In genomic region chr1:2972879-2973575, GRCh38 we compare ENCODE assay signal across 35 cellular contexts. TPM values are rescaled to one million over a fixed set of nuclear protein-coding genes. Genes with fewer than 3 reads are reported as not detected.
DNase-seq lines count a peak whose midpoint lies in the region; ATAC-seq, FAIRE-seq and TF ChIP-seq lines count a peak whose summit lies in the region.
"Had no signal": no experiment of that assay in that cellular context is flagged by ENCODE, and none has a peak within 500 bp of the region (broad histone marks: within the 10 kb centered on the region; RNA-seq: fewer than 3 reads in every experiment).

No MANE protein-coding gene starts in this region.

- no peaks in the 10 kb centered on the region for H3K4me1 Mint-ChIP-seq in endodermal cell
- H3K4me1 Mint-ChIP-seq in osteocyte (ENCODE audit: unreplicated experiment) = no peaks in the 10 kb centered on the region
- H3K4me1 Mint-ChIP-seq: activated naive CD4-positive, alpha-beta T cell treated with anti-CD3 and anti-CD28 coated beads, Interleukin-2, amount 50 U/mL, for 24 hours had no signal

- H3K9ac ChIP-seq in HepG2 (ENCODE audit: insufficient read depth, low read depth, low read length) (no peak overlapping the region), endodermal cell (ENCODE audit: extremely low read depth, low read length, poor library complexity, severe bottlenecking) (no peak overlapping the region)

- ATAC-seq in right lobe of liver (no peak), HepG2 (no peak), GM18511 (IDR thresholded peaks at IDR 0.05; ENCODE audit: unreplicated experiment) (no peak)
- ATAC-seq: activated T-cell treated with anti-CD3 and anti-CD28 coated beads, Interleukin-2, amount 50 U/mL, for 72 hours; gastrocnemius medialis had no signal

- WGBS in right lobe of liver (ENCODE audit: insufficient coverage, low coverage, low lambda C conversion rate, missing lambda C conversion rate) = 33% methylated on average over 6 of the region's 14 CpGs
- WGBS in HepG2 (ENCODE audit: low lambda C conversion rate) = 6% methylated on average over 7 of the region's 14 CpGs
- WGBS in endodermal cell (ENCODE audit: insufficient coverage in 1 of 2, insufficient read length in 1 of 2), 2 experiments = 76 to 81% methylated on average over 5 to 14 of the region's 14 CpGs
- WGBS in tibial nerve, 2 donors = 65 to 77% methylated on average over 11 to 14 of the region's 14 CpGs

- H3K9me3 Mint-ChIP-seq in endodermal cell = peaks cover 78% of the 10 kb centered on the region
- H3K9me3 Mint-ChIP-seq in osteocyte (ENCODE audit: unreplicated experiment) = peaks cover 6% of the 10 kb centered on the region
- H3K9me3 Mint-ChIP-seq: activated naive CD4-positive, alpha-beta T cell treated with anti-CD3 and anti-CD28 coated beads, Interleukin-2, amount 50 U/mL, for 24 hours; activated T-cell treated with anti-CD3 and anti-CD28 coated beads, Interleukin-2, amount 50 U/mL, for 72 hours; CD8-positive, alpha-beta memory T cell; stimulated activated effector memory CD8-positive, alpha-beta T cell treated with anti-CD3 and anti-CD28 coated beads, Interleukin-12 subunit alpha, Interleukin-12 subunit beta, amount 100 ng/mL, for 72 hours had no signal

- H3K9me3 ChIP-seq in right lobe of liver (no peaks in the 10 kb centered on the region), HepG2 (ENCODE audit: low read length) (no peaks in the 10 kb centered on the region), endodermal cell (ENCODE audit: control insufficient read depth, low read length) (peaks cover 7% of the 10 kb centered on the region), tibial nerve (no peaks in the 10 kb centered on the region)
- H3K9me3 ChIP-seq: gastrocnemius medialis, neutrophil, prostate gland, uterus had no signal

- POLR2A ChIA-PET in HepG2 (lab: Yijun Ruan, JAX) = no interaction called here

- no peak for TF ChIP-seq CTCF in right lobe of liver (IDR thresholded peaks at IDR 0.05)
- no peak for TF ChIP-seq CTCF in HepG2 (CRISPR knock-in tag; IDR thresholded peaks at IDR 0.05)
- no peak for TF ChIP-seq CTCF in endodermal cell (conservative IDR thresholded peaks at IDR 0.05)
- no peak for TF ChIP-seq CTCF in osteocyte (IDR thresholded peaks at IDR 0.05)
- no peak for TF ChIP-seq CTCF in tibial nerve (IDR thresholded peaks at IDR 0.05)

- no peaks in the 10 kb centered on the region for H3K79me2 ChIP-seq in HepG2 (ENCODE audit: insufficient read depth, low read length)
- H3K79me2 ChIP-seq: hepatocyte had no signal

- H3K27ac Mint-ChIP-seq in endodermal cell = no peak overlapping the region
- H3K27ac Mint-ChIP-seq in osteocyte (ENCODE audit: unreplicated experiment) = no peak overlapping the region
- H3K27ac Mint-ChIP-seq: activated naive CD4-positive, alpha-beta T cell treated with anti-CD3 and anti-CD28 coated beads, Interleukin-2, amount 50 U/mL, for 24 hours; activated T-cell treated with anti-CD3 and anti-CD28 coated beads, Interleukin-2, amount 50 U/mL, for 72 hours; brain; CD8-positive, alpha-beta memory T cell; stimulated activated effector memory CD8-positive, alpha-beta T cell treated with anti-CD3 and anti-CD28 coated beads, Interleukin-12 subunit alpha, Interleukin-12 subunit beta, amount 100 ng/mL, for 72 hours had no signal

- TF ChIP-seq POLR2A in right lobe of liver (IDR thresholded peaks at IDR 0.05) = no peak
- no peak for TF ChIP-seq POLR2A in HepG2 (IDR thresholded peaks at IDR 0.05; ENCODE audit: insufficient read depth in 1 of 2, low read depth in 2 of 2, low read length in 2 of 2)
- TF ChIP-seq POLR2A in tibial nerve (IDR thresholded peaks at IDR 0.05) = no peak

- H3K4me2 ChIP-seq in HepG2 (ENCODE audit: low read depth, low read length) = no peak overlapping the region
- H3K4me2 ChIP-seq: hepatocyte had no signal

- H2AFZ ChIP-seq in HepG2 (ENCODE audit: low read length) = no peak overlapping the region
- H2AFZ ChIP-seq: hepatocyte had no signal

- H3K27me3 Mint-ChIP-seq in endodermal cell (ENCODE audit: insufficient read depth) (no peaks in the 10 kb centered on the region), osteocyte (ENCODE audit: unreplicated experiment) (no peaks in the 10 kb centered on the region)
- H3K27me3 Mint-ChIP-seq: brain had no signal

- in situ Hi-C loops in HepG2 (cut with HindIII; ENCODE audit: extremely low pct_ligation_motif_present, low pct_unique_long_range_greater_than_20kb) = no loop called here
- in situ Hi-C loops in KBM-7 (cut with MboI; ENCODE audit: low pct_unique_long_range_greater_than_20kb, low sequenced_read_pairs) = no loop called here

- FAIRE-seq in HepG2 (lab: Jason Lieb, UNC) = no peak
- FAIRE-seq: GM19239, H1 had no signal

- H3K4me1 ChIP-seq in right lobe of liver = no peaks in the 10 kb centered on the region
- peaks cover 17% of the 10 kb centered on the region for H3K4me1 ChIP-seq in HepG2 (ENCODE audit: insufficient read depth, low read length)
- H3K4me1 ChIP-seq in endodermal cell (ENCODE audit: control insufficient read depth, insufficient read depth, low read length) = no peaks in the 10 kb centered on the region
- peaks cover 0 to 35% (median 3%) of the 10 kb centered on the region in 4 donors for H3K4me1 ChIP-seq in tibial nerve
- H3K4me1 ChIP-seq: gastrocnemius medialis, prostate gland, uterus had no signal

- no TSS peak for BruUV-seq in HepG2 (replicated peaks; lab: Mats Ljungman, UMichigan)

- no peak overlapping the region for H3K4me3 ChIP-seq in right lobe of liver
- H3K4me3 ChIP-seq in HepG2 (replicated peaks in 1 of 3; ENCODE audit: insufficient read depth in 1 of 3, low read depth in 2 of 3, low read length in 3 of 3) = no peak overlapping the region
- no peak overlapping the region for H3K4me3 ChIP-seq in endodermal cell (ENCODE audit: low read length)
- H3K4me3 ChIP-seq in tibial nerve = no peak overlapping the region
- H3K4me3 ChIP-seq: gastrocnemius medialis, hepatocyte, prostate gland, uterus had no signal

- intact Hi-C loops in right lobe of liver (cut with DNase I) = no loop called here
- intact Hi-C loops in HepG2 (cut with micrococcal nuclease; ENCODE audit: unreplicated experiment) = no loop called here

- H3K27ac ChIP-seq in right lobe of liver = no peak overlapping the region
- H3K27ac ChIP-seq in HepG2 (ENCODE audit: extremely low read length, insufficient read depth, low read length) = no peak overlapping the region
- no peak overlapping the region for H3K27ac ChIP-seq in endodermal cell (ENCODE audit: low read depth, low read length)
- no peak overlapping the region for H3K27ac ChIP-seq in tibial nerve
- H3K27ac ChIP-seq: gastrocnemius medialis, hepatocyte, neutrophil, prostate gland, uterus had no signal

- DNase-seq in right lobe of liver (peak in 2 of 3 donors; percentile 11 to 39), HepG2 (ENCODE audit: low spot score) (no peak), endodermal cell (peak; percentile 18), osteocyte (ENCODE audit: extremely low spot score, unreplicated experiment) (peak; percentile 83), tibial nerve (ENCODE audit: low spot score in 2 of 2) (no peak), iPS-NIHi7 (ENCODE audit: extremely low spot score) (no peak), KBM-7 (no peak)
- DNase-seq: activated CD4-positive, alpha-beta T cell treated with anti-CD3 and anti-CD28 coated beads for 48 hours; activated T-cell treated with anti-CD3 and anti-CD28 coated beads, Interleukin-2, amount 50 U/mL, for 72 hours; amniotic stem cell; CD8-positive, alpha-beta memory T cell; DMS 273 treated with DMSO at 0.1 percent for 48 hours; mesenchymal stem cell; NCI-H1048; NCI-H1694 treated with DMSO at 0.1 percent for 48 hours; NCI-H446; NCI-H748 treated with DMSO at 0.1 percent for 48 hours; uterus had no signal

- TF ChIP-seq EP300 in HepG2 (IDR thresholded peaks at IDR 0.05; ENCODE audit: low read depth in 2 of 2, low read length in 2 of 2) (no peak), HepG2 (CRISPR knock-in tag; IDR thresholded peaks at IDR 0.05; ENCODE audit: borderline replicate concordance) (no peak), tibial nerve (IDR thresholded peaks at IDR 0.05) (no peak)

- no peak overlapping the region for H3K4me3 Mint-ChIP-seq in endodermal cell
- H3K4me3 Mint-ChIP-seq in osteocyte (ENCODE audit: unreplicated experiment) = no peak overlapping the region
- H3K4me3 Mint-ChIP-seq: activated naive CD4-positive, alpha-beta T cell treated with anti-CD3 and anti-CD28 coated beads, Interleukin-2, amount 50 U/mL, for 24 hours; activated T-cell treated with anti-CD3 and anti-CD28 coated beads, Interleukin-2, amount 50 U/mL, for 72 hours; brain; CD8-positive, alpha-beta memory T cell; stimulated activated effector memory CD8-positive, alpha-beta T cell treated with anti-CD3 and anti-CD28 coated beads, Interleukin-12 subunit alpha, Interleukin-12 subunit beta, amount 100 ng/mL, for 72 hours had no signal

- no peaks in the 10 kb centered on the region for H4K20me1 ChIP-seq in HepG2 (ENCODE audit: insufficient read depth, low read length)

- no peaks in the 10 kb centered on the region for H3K27me3 ChIP-seq in right lobe of liver
- H3K27me3 ChIP-seq in HepG2 (ENCODE audit: control insufficient read depth in 1 of 2, insufficient read depth in 2 of 2, low read length in 2 of 2) = peaks cover 13 to 39% of the 10 kb centered on the region in 2 experiments
- no peaks in the 10 kb centered on the region for H3K27me3 ChIP-seq in endodermal cell (ENCODE audit: control insufficient read depth, insufficient read depth, low read length, poor library complexity, severe bottlenecking)
- H3K27me3 ChIP-seq in tibial nerve = peaks cover 0 to 5% of the 10 kb centered on the region in 2 donors
- H3K27me3 ChIP-seq: hepatocyte, uterus had no signal

- H3K36me3 Mint-ChIP-seq in endodermal cell (ENCODE audit: low read depth) = peaks cover 3% of the 10 kb centered on the region
- no peaks in the 10 kb centered on the region for H3K36me3 Mint-ChIP-seq in osteocyte (ENCODE audit: unreplicated experiment)
- H3K36me3 Mint-ChIP-seq: activated naive CD4-positive, alpha-beta T cell treated with anti-CD3 and anti-CD28 coated beads, Interleukin-2, amount 50 U/mL, for 24 hours; brain; CD8-positive, alpha-beta memory T cell; stimulated activated effector memory CD8-positive, alpha-beta T cell treated with anti-CD3 and anti-CD28 coated beads, Interleukin-12 subunit alpha, Interleukin-12 subunit beta, amount 100 ng/mL, for 72 hours had no signal

- TF ChIP-seq RAD21 in HepG2 (CRISPR knock-in tag; IDR thresholded peaks at IDR 0.05) = no peak

- H3K36me3 ChIP-seq in right lobe of liver (no peaks in the 10 kb centered on the region), HepG2 (replicated peaks in 1 of 2; ENCODE audit: control insufficient read depth in 1 of 2, insufficient read depth in 2 of 2, low read length in 2 of 2) (no peaks in the 10 kb centered on the region), endodermal cell (ENCODE audit: control insufficient read depth, insufficient read depth, low read length) (no peaks in the 10 kb centered on the region), tibial nerve (no peaks in the 10 kb centered on the region)
- H3K36me3 ChIP-seq: gastrocnemius medialis, neutrophil, prostate gland, uterus had no signal

- CTCF ChIA-PET in HepG2 (lab: Yijun Ruan, JAX; ENCODE audit: low intra/inter-chr PET ratio, low total read pairs) = no interaction called here

RNA-seq across cellular contexts. Expression of gene ACTRT2, which starts 48.2 kb away (rescaled TPM):
- total RNA-seq in right lobe of liver (not detected), HepG2 (2016; rRNA removed; fragmentation: Illumina TruSeq; extraction: Trizol) (not detected in 2 replicates), endodermal cell (not detected), osteocyte (not detected in 2 replicates), tibial nerve (not detected)
- total RNA-seq in HepG2 (2016; cell fraction: cytosol; rRNA removed; fragmentation: Illumina TruSeq; extraction: Trizol; ENCODE audit: low read depth) = not detected in 2 replicates
- not detected in 2 replicates for total RNA-seq in HepG2 (2016; cell fraction: insoluble cytoplasmic fraction; rRNA removed; fragmentation: Illumina TruSeq; extraction: Trizol)
- not detected in 2 replicates for total RNA-seq in HepG2 (2016; cell fraction: membrane; rRNA removed; fragmentation: Illumina TruSeq; extraction: Trizol)
- total RNA-seq in HepG2 (2016; cell fraction: nucleus; rRNA removed; fragmentation: Illumina TruSeq; extraction: Trizol) = not detected in 2 replicates
- polyA plus RNA-seq in HepG2 (2011; rRNA removed) = not detected in 2 replicates
- polyA plus RNA-seq in HepG2 (2011; cell fraction: cytosol; rRNA removed) = not detected in 2 replicates
- polyA plus RNA-seq in HepG2 (2011; cell fraction: nucleus; rRNA removed) = not detected in 2 replicates
- polyA plus RNA-seq in HepG2 (2012) = not detected in 2 replicates
- not detected in 2 replicates for polyA plus RNA-seq in HepG2 (2016; cell fraction: cytosol; fragmentation: Illumina TruSeq; extraction: Trizol; ENCODE audit: low read depth)
- polyA plus RNA-seq in HepG2 (2016; cell fraction: insoluble cytoplasmic fraction; fragmentation: Illumina TruSeq; extraction: Trizol; ENCODE audit: low read depth) = not detected in 2 replicates
- polyA plus RNA-seq in HepG2 (2016; cell fraction: membrane; fragmentation: Illumina TruSeq; extraction: Trizol; ENCODE audit: low read depth) = not detected in 2 replicates
- polyA plus RNA-seq in HepG2 (2016; cell fraction: nucleus; fragmentation: Illumina TruSeq; extraction: Trizol; ENCODE audit: insufficient read depth, low read depth) = not detected in 2 replicates
- not detected in 2 replicates for polyA minus RNA-seq in HepG2 (2011; rRNA and poly(A)+ RNA removed; ENCODE audit: low replicate concordance)
- not detected in 2 replicates for polyA minus RNA-seq in HepG2 (2011; cell fraction: cytosol; rRNA and poly(A)+ RNA removed)
- polyA minus RNA-seq in HepG2 (2011; cell fraction: nucleus; rRNA and poly(A)+ RNA removed) = not detected in 2 replicates
- not detected for polyA plus RNA-seq in endodermal cell (2013, experiment 1 of 2)
- not detected for polyA plus RNA-seq in endodermal cell (2013, experiment 2 of 2)
- total RNA-seq: A673; activated CD8-positive, alpha-beta memory T cell treated with anti-CD3 and anti-CD28 coated beads for 36 hours; activated T-cell treated with anti-CD3 and anti-CD28 coated beads, Interleukin-2, amount 50 U/mL, for 72 hours; CD8-positive, alpha-beta memory T cell; cerebellum; fibroblast of lung; gastrocnemius medialis; H1; hepatocyte; HT-29; myocyte; subcutaneous adipose tissue; uterus had no signal
- polyA plus RNA-seq: CD8-positive, alpha-beta memory T cell; fibroblast of lung; H1; hepatocyte had no signal

Comparison
In these comparisons a context has a peak if more than half of its experiments do, and no peak if none do; other contexts are left out.
1. DNase-seq: peak in right lobe of liver (2 of 3), endodermal cell (single experiment) and osteocyte (single experiment); none in HepG2 (single experiment), tibial nerve (0 of 2), iPS-NIHi7 (single experiment) and KBM-7 (single experiment).